16 cellular contexts compared by ENCODE assay signal in genomic region chr5:122751293-122751753, GRCh38. TPM values are rescaled to one million over a fixed set of nuclear protein-coding genes. Genes with fewer than 3 reads are reported as not detected.
A peak's percentile ranks its signal among the peaks of the same experiment; 100 is the strongest.
DNase-seq lines count a peak whose midpoint lies in the region; ATAC-seq, FAIRE-seq and TF ChIP-seq lines count a peak whose summit lies in the region.
"Had no signal": no experiment of that assay in that cellular context is flagged by ENCODE, and none has a peak within 500 bp of the region (broad histone marks: within the 10 kb centered on the region; RNA-seq: fewer than 3 reads in every experiment).

No MANE protein-coding gene starts in this region.

- H3K27ac Mint-ChIP-seq in activated B cell treated with CpG ODN at 0.5 μM for 24 hours (no peak overlapping the region), type B pancreatic cell (peak overlapping the region; percentile 96)

- no peak for FAIRE-seq in GM19239 (lab: Jason Lieb, UNC)

- H3K27me3 Mint-ChIP-seq in activated B cell treated with CpG ODN at 0.5 μM for 24 hours: no peaks in the 10 kb centered on the region
- peaks cover 8% of the 10 kb centered on the region for H3K27me3 Mint-ChIP-seq in type B pancreatic cell

- H3K4me3 Mint-ChIP-seq in activated B cell treated with CpG ODN at 0.5 μM for 24 hours (no peak overlapping the region), type B pancreatic cell (peak overlapping the region; percentile 39)

- H3K4me1 Mint-ChIP-seq in activated B cell treated with CpG ODN at 0.5 μM for 24 hours (peaks cover 21% of the 10 kb centered on the region), type B pancreatic cell (ENCODE audit: unreplicated experiment) (peaks cover 3% of the 10 kb centered on the region)

- H3K9me3 Mint-ChIP-seq in activated B cell treated with CpG ODN at 0.5 μM for 24 hours: no peaks in the 10 kb centered on the region
- H3K9me3 Mint-ChIP-seq in type B pancreatic cell: peaks cover 8% of the 10 kb centered on the region
- H3K9me3 Mint-ChIP-seq: naive thymus-derived CD8-positive, alpha-beta T cell had no signal

- intact Hi-C loops in activated B cell treated with CpG ODN at 0.5 μM for 24 hours (cut with micrococcal nuclease): no loop called here

- peak; percentile 94 for ATAC-seq in activated B cell treated with CpG ODN at 0.5 μM for 24 hours (ENCODE audit: low read depth)
- no peak for ATAC-seq in GM19328 (IDR thresholded peaks at IDR 0.05; ENCODE audit: unreplicated experiment)
- ATAC-seq in HG02981 (IDR thresholded peaks at IDR 0.05; ENCODE audit: unreplicated experiment): no peak
- ATAC-seq: HCT116; naive thymus-derived CD8-positive, alpha-beta T cell had no signal

- POLR2A ChIA-PET in activated B cell treated with CpG ODN at 0.5 μM for 24 hours (lab: Charles Lee): interaction anchor here (1.3 kb wide), 1 partner anchor 16 kb away, joined by 3 read pairs; no protein-coding TSS in a partner anchor

- H3K36me3 Mint-ChIP-seq in activated B cell treated with CpG ODN at 0.5 μM for 24 hours (ENCODE audit: low read depth) (no peaks in the 10 kb centered on the region), type B pancreatic cell (no peaks in the 10 kb centered on the region)
- H3K36me3 Mint-ChIP-seq: naive thymus-derived CD8-positive, alpha-beta T cell had no signal

- DNase-seq in NCI-H1436 (lab: John Stamatoyannopoulos, UW): peak; percentile 23
- DNase-seq in NCI-H1436 treated with DMSO at 0.1 percent for 48 hours (lab: John Stamatoyannopoulos, UW): no peak
- peak; percentile 22 for DNase-seq in activated B cell treated with CpG ODN at 0.5 μM for 24 hours
- peak; percentile 38 for DNase-seq in iPS DF 19.7 (ENCODE audit: low read depth, low spot score)
- DNase-seq in type B pancreatic cell (ENCODE audit: extremely low spot score, unreplicated experiment): no peak
- DNase-seq in GM19239 (ENCODE audit: insufficient read length, low spot score): no peak
- DNase-seq: activated T-cell treated with anti-CD3 and anti-CD28 coated beads for 4 hours; caudate nucleus; DMS79 treated with DMSO at 0.1 percent for 48 hours; head of caudate nucleus; naive thymus-derived CD8-positive, alpha-beta T cell; NCI-H1105 treated with DMSO at 0.1 percent for 48 hours; stimulated activated naive CD4-positive, alpha-beta T cell treated with Interleukin-2 at 50 U/mL for 16 hours had no signal

- TF ChIP-seq CTCF in activated B cell treated with CpG ODN at 0.5 μM for 24 hours (IDR thresholded peaks at IDR 0.05) (no peak), type B pancreatic cell (conservative IDR thresholded peaks at IDR 0.05) (no peak)

- CTCF ChIA-PET in activated B cell treated with CpG ODN at 0.5 μM for 24 hours (lab: Charles Lee): no interaction called here

RNA-seq across cellular contexts. Expression of gene SNX2, which starts 23.6 kb away (rescaled TPM):
- total RNA-seq in activated B cell treated with CpG ODN at 0.5 μM for 24 hours: 145 and 146 TPM in 2 replicates
- 67.3 and 72.3 TPM in 2 replicates for total RNA-seq in type B pancreatic cell (ENCODE audit: low replicate concordance)

Comparison
In these comparisons a context has a peak if more than half of its experiments do, and no peak if none do; other contexts are left out.
1. DNase-seq: peak in NCI-H1436 (single experiment), activated B cell treated with CpG ODN at 0.5 μM for 24 hours (single experiment) and iPS DF 19.7 (single experiment); none in NCI-H1436 treated with DMSO at 0.1 percent for 48 hours (single experiment), type B pancreatic cell (single experiment) and GM19239 (single experiment).